In the genomic region with DNA sequence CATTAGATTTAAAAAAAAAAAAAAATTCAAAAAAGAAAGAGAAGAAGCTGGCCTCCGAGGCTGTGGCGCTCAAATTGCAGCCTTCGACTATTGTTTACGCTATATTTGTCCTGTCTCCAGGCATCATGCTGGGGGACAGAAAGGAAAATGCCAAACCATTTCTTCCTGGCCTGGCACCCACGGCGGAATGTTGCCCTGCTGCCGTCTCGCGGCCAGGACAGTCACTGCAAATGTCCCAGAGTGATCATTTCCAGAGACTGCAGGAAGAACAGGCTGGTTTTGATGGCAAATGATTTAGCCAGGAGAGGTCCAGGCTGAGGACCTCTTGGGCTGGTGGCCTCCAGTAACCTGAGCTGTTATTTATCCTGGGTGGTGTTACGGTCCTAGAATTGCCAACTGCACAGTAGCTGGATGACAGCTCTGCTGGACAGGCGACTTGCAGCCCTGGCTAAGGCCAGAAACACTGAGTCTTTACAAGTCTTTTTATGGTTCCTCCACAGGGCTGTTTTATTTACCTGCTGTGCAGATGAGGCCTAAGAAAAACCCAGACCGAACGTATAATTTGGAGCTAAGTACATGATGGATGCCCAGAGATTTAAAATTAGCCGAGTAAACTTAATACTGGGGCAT, we compare ENCODE assay signal across 11 cellular contexts. TPM values are rescaled to one million over a fixed set of nuclear protein-coding genes. Genes with fewer than 3 reads are reported as not detected.
DNase-seq lines count a peak whose midpoint lies in the region; TF ChIP-seq lines count a peak whose summit lies in the region.
"Had no signal": no experiment of that assay in that cellular context is flagged by ENCODE, and none has a peak within 500 bp of the region (broad histone marks: within the 10 kb centered on the region; RNA-seq: fewer than 3 reads in every experiment).

No MANE protein-coding gene starts in this region.

- no peak overlapping the region for H4K5ac ChIP-seq in mesendoderm (ENCODE audit: low read length)

- TF ChIP-seq POLR2A in uterus (IDR thresholded peaks at IDR 0.05), result no peak

- H3K23ac ChIP-seq in mesendoderm (ENCODE audit: low read length), result no peak overlapping the region

- no peak overlapping the region for H3K4ac ChIP-seq in mesendoderm (ENCODE audit: low read depth, low read length)

- H3K79me1 ChIP-seq in mesendoderm (ENCODE audit: low read length), result no peaks in the 10 kb centered on the region

- TF ChIP-seq CTCF in colonic mucosa (IDR thresholded peaks at IDR 0.05), result peak; percentile 21
- peak; percentile 10 to 21 (median 14) for TF ChIP-seq CTCF in uterus (IDR thresholded peaks at IDR 0.05)

- no peaks in the 10 kb centered on the region for H3K9me3 Mint-ChIP-seq in activated T-helper 2 cell treated with anti-CD3 and anti-CD28 coated beads, Interferon-gamma antibody, Interleukin-2, Interleukin-4, amounts not matched to agents 10 μg/mL and 5 μg/mL and 100 μg/mL, durations not matched to agents 14 hours and 24 hours and 36 hours
- H3K9me3 Mint-ChIP-seq: effector memory CD8-positive, alpha-beta T cell had no signal

- WGBS in mesendoderm (ENCODE audit: extremely low coverage, insufficient coverage, low lambda C conversion rate), result no CpG with 5 or more reads among the region's 14 CpGs

- H3K36me3 Mint-ChIP-seq in activated T-helper 2 cell treated with anti-CD3 and anti-CD28 coated beads, Interferon-gamma antibody, Interleukin-2, Interleukin-4, amounts not matched to agents 10 μg/mL and 5 μg/mL and 100 μg/mL, durations not matched to agents 14 hours and 24 hours and 36 hours (ENCODE audit: low read depth), result no peaks in the 10 kb centered on the region

- H4K8ac ChIP-seq in mesendoderm (ENCODE audit: low read depth, low read length), result no peak overlapping the region

- H3K27me3 ChIP-seq in colonic mucosa (no peaks in the 10 kb centered on the region), mesendoderm (ENCODE audit: insufficient read depth, low read length, poor library complexity) (no peaks in the 10 kb centered on the region), uterus (no peaks in the 10 kb centered on the region)
- H3K27me3 ChIP-seq: BE2C had no signal

- no peak overlapping the region for H3K18ac ChIP-seq in mesendoderm (ENCODE audit: low read length)

- H3K4me1 ChIP-seq in colonic mucosa, result no peaks in the 10 kb centered on the region
- no peaks in the 10 kb centered on the region for H3K4me1 ChIP-seq in mesendoderm (ENCODE audit: control insufficient read depth, low read depth, low read length)
- H3K4me1 ChIP-seq in uterus, result no peaks in the 10 kb centered on the region
- H3K4me1 ChIP-seq: BE2C had no signal

- no peaks in the 10 kb centered on the region for H3K79me2 ChIP-seq in mesendoderm (ENCODE audit: control insufficient read depth, insufficient read depth, low read length)

- H3K56ac ChIP-seq in mesendoderm (ENCODE audit: low read length), result no peak overlapping the region

- no peaks in the 10 kb centered on the region for H3K36me3 ChIP-seq in colonic mucosa
- no peaks in the 10 kb centered on the region for H3K36me3 ChIP-seq in mesendoderm (ENCODE audit: control insufficient read depth, insufficient read depth, low read length)
- no peaks in the 10 kb centered on the region for H3K36me3 ChIP-seq in uterus
- H3K36me3 ChIP-seq: BE2C had no signal

- H3K9ac ChIP-seq in colonic mucosa (ENCODE audit: low read depth in 2 of 2, low read length in 2 of 2) (no peak overlapping the region), mesendoderm (ENCODE audit: low read length) (no peak overlapping the region)

- H3K9me3 ChIP-seq in colonic mucosa (no peaks in the 10 kb centered on the region), uterus (no peaks in the 10 kb centered on the region)
- H3K9me3 ChIP-seq: BE2C had no signal

- H3K4me3 ChIP-seq in colonic mucosa, result no peak overlapping the region
- H3K4me3 ChIP-seq in mesendoderm (ENCODE audit: low read length), result no peak overlapping the region
- H3K4me3 ChIP-seq in uterus, result no peak overlapping the region

- no peak overlapping the region for H3K4me3 Mint-ChIP-seq in activated T-helper 2 cell treated with anti-CD3 and anti-CD28 coated beads, Interferon-gamma antibody, Interleukin-2, Interleukin-4, amounts not matched to agents 10 μg/mL and 5 μg/mL and 100 μg/mL, durations not matched to agents 14 hours and 24 hours and 36 hours (ENCODE audit: low read depth)
- H3K4me3 Mint-ChIP-seq: effector memory CD8-positive, alpha-beta T cell had no signal

- no peak overlapping the region for H3K4me2 ChIP-seq in mesendoderm (ENCODE audit: low read length)

- no peak overlapping the region for H2BK15ac ChIP-seq in mesendoderm (replicated peaks; ENCODE audit: low read depth)

- no peak overlapping the region for H2BK120ac ChIP-seq in mesendoderm (ENCODE audit: low read depth, low read length)

- DNase-seq in NCI-H748 (lab: John Stamatoyannopoulos, UW; ENCODE audit: unreplicated experiment), result peak; percentile 33
- no peak for DNase-seq in NCI-H748 treated with DMSO at 0.1 percent for 48 hours (lab: John Stamatoyannopoulos, UW)
- DNase-seq in colonic mucosa, result no peak
- peak; percentile 30 for DNase-seq in mesendoderm
- no peak for DNase-seq in uterus
- DNase-seq in effector CD4-positive, alpha-beta T cell, result no peak
- no peak for DNase-seq in activated T-helper 2 cell treated with anti-CD3 and anti-CD28 coated beads, Interferon-gamma antibody, Interleukin-2, Interleukin-4, amounts not matched to agents 10 μg/mL and 5 μg/mL and 100 μg/mL, durations not matched to agents 14 hours and 24 hours and 36 hours (ENCODE audit: low spot score)
- DNase-seq in LoVo (ENCODE audit: low spot score), result no peak
- DNase-seq: BE2C; effector memory CD8-positive, alpha-beta T cell; stimulated activated CD4-positive, alpha-beta T cell treated with anti-CD3 and anti-CD28 coated beads, Interleukin-4, amount 100 ng/mL, for 4 hours had no signal

- no peaks in the 10 kb centered on the region for H3K27me3 Mint-ChIP-seq in activated T-helper 2 cell treated with anti-CD3 and anti-CD28 coated beads, Interferon-gamma antibody, Interleukin-2, Interleukin-4, amounts not matched to agents 10 μg/mL and 5 μg/mL and 100 μg/mL, durations not matched to agents 14 hours and 24 hours and 36 hours (ENCODE audit: low read depth)

- no peak overlapping the region for H2BK5ac ChIP-seq in mesendoderm (ENCODE audit: low read length)

- H3K4me1 Mint-ChIP-seq in activated T-helper 2 cell treated with anti-CD3 and anti-CD28 coated beads, Interferon-gamma antibody, Interleukin-2, Interleukin-4, amounts not matched to agents 10 μg/mL and 5 μg/mL and 100 μg/mL, durations not matched to agents 14 hours and 24 hours and 36 hours (ENCODE audit: low read depth), result no peaks in the 10 kb centered on the region

- no peak overlapping the region for H3K27ac Mint-ChIP-seq in activated T-helper 2 cell treated with anti-CD3 and anti-CD28 coated beads, Interferon-gamma antibody, Interleukin-2, Interleukin-4, amounts not matched to agents 10 μg/mL and 5 μg/mL and 100 μg/mL, durations not matched to agents 14 hours and 24 hours and 36 hours
- H3K27ac Mint-ChIP-seq: effector memory CD8-positive, alpha-beta T cell had no signal

- no peak overlapping the region for H2AK5ac ChIP-seq in mesendoderm (ENCODE audit: low read length)

- H3K27ac ChIP-seq in colonic mucosa (no peak overlapping the region), mesendoderm (ENCODE audit: low read depth, low read length) (no peak overlapping the region), uterus (no peak overlapping the region)

- intact Hi-C loops in colonic mucosa (cut with DNase I) (no loop called here), uterus (cut with DNase I; ENCODE audit: low total_unique reads) (no loop called here)
- intact Hi-C loops in activated T-helper 2 cell treated with anti-CD3 and anti-CD28 coated beads, Interferon-gamma antibody, Interleukin-2, Interleukin-4, amounts not matched to agents 10 μg/mL and 5 μg/mL and 100 μg/mL, durations not matched to agents 14 hours and 24 hours and 36 hours (cut with micrococcal nuclease), result no loop called here

RNA-seq across cellular contexts. Expression of a gene that starts 30.2 kb away (rescaled TPM):
- total RNA-seq in colonic mucosa, result not detected
- 0.14 TPM for polyA plus RNA-seq in mesendoderm (2013, experiment 1 of 2)
- polyA plus RNA-seq in mesendoderm (2013, experiment 2 of 2), result 0.17 TPM
- total RNA-seq in uterus, result not detected
- not detected in 2 replicates for total RNA-seq in activated T-helper 2 cell treated with anti-CD3 and anti-CD28 coated beads, Interferon-gamma antibody, Interleukin-2, Interleukin-4, amounts not matched to agents 10 μg/mL and 5 μg/mL and 100 μg/mL, durations not matched to agents 14 hours and 24 hours and 36 hours

RNA-seq across cellular contexts. Expression of a gene that starts 39.6 kb away (rescaled TPM):
- total RNA-seq in colonic mucosa, result 1 to 10 TPM; 2.7 to 6.1 TPM
- 65.8 TPM for polyA plus RNA-seq in mesendoderm (2013, experiment 1 of 2)
- polyA plus RNA-seq in mesendoderm (2013, experiment 2 of 2), result 69.3 TPM
- 10 to 100 TPM; 17.7 to 50.0 (median 30.7) TPM for total RNA-seq in uterus
- total RNA-seq in activated T-helper 2 cell treated with anti-CD3 and anti-CD28 coated beads, Interferon-gamma antibody, Interleukin-2, Interleukin-4, amounts not matched to agents 10 μg/mL and 5 μg/mL and 100 μg/mL, durations not matched to agents 14 hours and 24 hours and 36 hours, result not detected in 2 replicates

Comparison
In these comparisons a context has a peak if more than half of its experiments do, and no peak if none do; other contexts are left out.
1. DNase-seq: peak in NCI-H748 (single experiment) and mesendoderm (single experiment); none in NCI-H748 treated with DMSO at 0.1 percent for 48 hours (single experiment), colonic mucosa (single experiment), uterus (0 of 2), effector CD4-positive, alpha-beta T cell (single experiment), activated T-helper 2 cell treated with anti-CD3 and anti-CD28 coated beads, Interferon-gamma antibody, Interleukin-2, Interleukin-4, amounts not matched to agents 10 μg/mL and 5 μg/mL and 100 μg/mL, durations not matched to agents 14 hours and 24 hours and 36 hours (single experiment) and LoVo (single experiment).